In genomic region chr7:128827971-128828711, GRCh38 we compare ENCODE assay signal across 1 cellular context.
TF ChIP-seq lines count a peak whose summit lies in the region.

No MANE protein-coding gene starts in this region.

TF ChIP-seq in SK-N-SH, 30 proteins besides CTCF, POLR2A, EP300 and RAD21:
- TF ChIP-seq SIN3A (IDR thresholded peaks at IDR 0.05; ENCODE audit: borderline replicate concordance, low read depth, low read length) (peak; percentile 39; the same call in 1 of the 2 replicates), ELF1 (IDR thresholded peaks at IDR 0.05) (no peak), PBX3 (IDR thresholded peaks at IDR 0.05) (peak; percentile 72), NRF1 (IDR thresholded peaks at IDR 0.05; ENCODE audit: low read depth, low read length) (no peak), REST (IDR thresholded peaks at IDR 0.05; ENCODE audit: low read depth, low read length) (no peak), RFX5 (IDR thresholded peaks at IDR 0.05; ENCODE audit: low read length) (no peak), FOSL2 (IDR thresholded peaks at IDR 0.05; ENCODE audit: borderline replicate concordance, low read depth) (peak; percentile 79), USF2 (IDR thresholded peaks at IDR 0.05; ENCODE audit: borderline replicate concordance, low read depth, low read length) (no peak), POLR2AphosphoS5 (IDR thresholded peaks at IDR 0.05; ENCODE audit: low read depth, low read length) (peak; percentile 60; the same call in 1 of the 2 replicates), TEAD4 (IDR thresholded peaks at IDR 0.05; ENCODE audit: borderline replicate concordance, insufficient read depth) (0 out of 2 replicates have a peak, but pooled peaks have one; percentile 60), RCOR1 (IDR thresholded peaks at IDR 0.05; ENCODE audit: low read length) (no peak), MEF2A (IDR thresholded peaks at IDR 0.05; ENCODE audit: borderline replicate concordance, low read depth) (peak; percentile 97), MXI1 (IDR thresholded peaks at IDR 0.05; ENCODE audit: low read depth, low read length) (no peak), ZBTB33 (IDR thresholded peaks at IDR 0.05; ENCODE audit: borderline replicate concordance, low read depth) (no peak), MAX (IDR thresholded peaks at IDR 0.05; ENCODE audit: low read depth) (peak; percentile 71), SMC3 (IDR thresholded peaks at IDR 0.05; ENCODE audit: low read depth, low read length) (no peak), JUND (IDR thresholded peaks at IDR 0.05) (peak; percentile 63; the same call in 1 of the 2 replicates), IRF3 (IDR thresholded peaks at IDR 0.05; ENCODE audit: low read depth, low read length) (no peak), GABPA (IDR thresholded peaks at IDR 0.05; ENCODE audit: low read depth) (no peak), NFIC (IDR thresholded peaks at IDR 0.05; ENCODE audit: borderline replicate concordance) (peak; percentile 54; the same call in 1 of the 2 replicates), GATA2 (CRISPR knock-in tag; IDR thresholded peaks at IDR 0.05) (no peak), YY1 (IDR thresholded peaks at IDR 0.05; ENCODE audit: low read depth) (no peak), TCF12 (IDR thresholded peaks at IDR 0.05) (peak; percentile 68), USF1 (IDR thresholded peaks at IDR 0.05; ENCODE audit: borderline replicate concordance, low read depth) (no peak), EZH2phosphoT487 (IDR thresholded peaks at IDR 0.05; ENCODE audit: borderline replicate concordance, low read depth) (no peak), TAF1 (IDR thresholded peaks at IDR 0.05; ENCODE audit: borderline replicate concordance, low read depth, low read length) (0 out of 2 replicates have a peak, but pooled peaks have one; percentile 16), CHD2 (IDR thresholded peaks at IDR 0.05; ENCODE audit: low read length, partially characterized antibody) (no peak), FOXM1 (IDR thresholded peaks at IDR 0.05; ENCODE audit: low read depth) (no peak), FOXJ3 (CRISPR knock-in tag; IDR thresholded peaks at IDR 0.05) (no peak), RXRA (IDR thresholded peaks at IDR 0.05; ENCODE audit: borderline replicate concordance, low read depth) (peak; percentile 44; the same call in 1 of the 2 replicates)
